ENCODE assay signal across 8 cellular contexts in genomic region chr11:61361686-61362541, GRCh38. TPM values are rescaled to one million over a fixed set of nuclear protein-coding genes. Genes with fewer than 3 reads are reported as not detected.
DNase-seq lines count a peak whose midpoint lies in the region; ATAC-seq and TF ChIP-seq lines count a peak whose summit lies in the region.

A gene with protein sequence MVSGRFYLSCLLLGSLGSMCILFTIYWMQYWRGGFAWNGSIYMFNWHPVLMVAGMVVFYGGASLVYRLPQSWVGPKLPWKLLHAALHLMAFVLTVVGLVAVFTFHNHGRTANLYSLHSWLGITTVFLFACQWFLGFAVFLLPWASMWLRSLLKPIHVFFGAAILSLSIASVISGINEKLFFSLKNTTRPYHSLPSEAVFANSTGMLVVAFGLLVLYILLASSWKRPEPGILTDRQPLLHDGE (minus strand): TSS chr11:61361882. CDS start chr11:61356713, 5,169 bp downstream.
Gene TMEM138 (plus strand): TSS chr11:61362374. CDS start chr11:61364391, 2,017 bp downstream.

- H3K4me3 ChIP-seq in endodermal cell (ENCODE audit: low read length), result peak within 1 kb of the TSS; percentile 98

- CTCF ChIA-PET in activated CD8-positive, alpha-beta memory T cell treated with anti-CD3 and anti-CD28 coated beads, Interleukin-2, amount 10 ng/mL, durations not matched to agents 7 days and 5 days (lab: Charles Lee), result interaction anchor here (0.7 to 16.7 kb wide), 13 partner anchors 10 to 84 kb away, joined by 3 to 180 read pairs (median 4); partner anchors contain the start of genes CPSF7, DDB1, SDHAF2 and TKFC

- peaks cover 40% of the 10 kb centered on the region for H3K4me1 Mint-ChIP-seq in activated CD8-positive, alpha-beta memory T cell treated with anti-CD3 and anti-CD28 coated beads, Interleukin-2, amount 10 ng/mL, durations not matched to agents 7 days and 5 days
- H3K4me1 Mint-ChIP-seq in endodermal cell, result peaks cover 6% of the 10 kb centered on the region

- H3K9me3 ChIP-seq in endodermal cell (ENCODE audit: control insufficient read depth, low read length), result no peaks in the 10 kb centered on the region

- ATAC-seq in GM19468 (IDR thresholded peaks at IDR 0.05; ENCODE audit: extremely low read depth, unreplicated experiment), result peak; percentile 57
- ATAC-seq in activated CD8-positive, alpha-beta memory T cell treated with anti-CD3 and anti-CD28 coated beads, Interleukin-2, amount 10 ng/mL, durations not matched to agents 7 days and 5 days, result peak; percentile 95

- H3K27me3 ChIP-seq in endodermal cell (ENCODE audit: control insufficient read depth, insufficient read depth, low read length, poor library complexity, severe bottlenecking), result no peaks in the 10 kb centered on the region

- 0 to 1% methylated on average over 25 to 65 of the region's 65 CpGs for WGBS in endodermal cell (ENCODE audit: insufficient coverage in 1 of 2, insufficient read length in 1 of 2), 2 experiments

- no peak for TF ChIP-seq CTCF in endodermal cell (conservative IDR thresholded peaks at IDR 0.05)

- H3K4me3 Mint-ChIP-seq in activated CD8-positive, alpha-beta memory T cell treated with anti-CD3 and anti-CD28 coated beads, Interleukin-2, amount 10 ng/mL, durations not matched to agents 7 days and 5 days, result peak within 1 kb of the TSS; percentile 99
- H3K4me3 Mint-ChIP-seq in endodermal cell, result peak within 1 kb of the TSS; percentile 81

- H3K9me3 Mint-ChIP-seq in activated CD8-positive, alpha-beta memory T cell treated with anti-CD3 and anti-CD28 coated beads, Interleukin-2, amount 10 ng/mL, durations not matched to agents 7 days and 5 days (ENCODE audit: low read depth), result no peaks in the 10 kb centered on the region
- no peaks in the 10 kb centered on the region for H3K9me3 Mint-ChIP-seq in endodermal cell

- H3K36me3 ChIP-seq in endodermal cell (ENCODE audit: control insufficient read depth, insufficient read depth, low read length), result peaks cover 34% of the 10 kb centered on the region

- no peaks in the 10 kb centered on the region for H3K27me3 Mint-ChIP-seq in activated CD8-positive, alpha-beta memory T cell treated with anti-CD3 and anti-CD28 coated beads, Interleukin-2, amount 10 ng/mL, durations not matched to agents 7 days and 5 days
- H3K27me3 Mint-ChIP-seq in endodermal cell (ENCODE audit: insufficient read depth), result no peaks in the 10 kb centered on the region

- H3K27ac ChIP-seq in endodermal cell (ENCODE audit: low read depth, low read length), result peak within 1 kb of the TSS; percentile 100

- peak; percentile 78 for DNase-seq in CMK (ENCODE audit: low read depth)
- DNase-seq in HT-29 (ENCODE audit: low spot score), result peak; percentile 98
- peak; percentile 94 for DNase-seq in NOMO-1 treated with dmso at 0.1 percent for 144 hours (lab: John Stamatoyannopoulos, UW; ENCODE audit: unreplicated experiment)
- DNase-seq in activated CD8-positive, alpha-beta memory T cell treated with anti-CD3 and anti-CD28 coated beads, Interleukin-2, amount 10 ng/mL, durations not matched to agents 7 days and 5 days, result peak; percentile 96
- peak; percentile 96 for DNase-seq in endodermal cell
- DNase-seq in mesenteric fat pad (ENCODE audit: low spot score), result peak; percentile 97
- peak; percentile 70 for DNase-seq in stimulated activated CD8-positive, alpha-beta memory T cell treated with anti-CD3 and anti-CD28 coated beads, Interleukin-15, amount 100 ng/mL, for 24 hours (ENCODE audit: low read depth)

- H3K4me1 ChIP-seq in endodermal cell (ENCODE audit: control insufficient read depth, insufficient read depth, low read length), result no peaks in the 10 kb centered on the region

- peaks cover 25% of the 10 kb centered on the region for H3K36me3 Mint-ChIP-seq in activated CD8-positive, alpha-beta memory T cell treated with anti-CD3 and anti-CD28 coated beads, Interleukin-2, amount 10 ng/mL, durations not matched to agents 7 days and 5 days
- peaks cover 29% of the 10 kb centered on the region for H3K36me3 Mint-ChIP-seq in endodermal cell (ENCODE audit: low read depth)

- H3K9ac ChIP-seq in endodermal cell (ENCODE audit: extremely low read depth, low read length, poor library complexity, severe bottlenecking), result peak within 1 kb of the TSS; percentile 99

- H3K27ac Mint-ChIP-seq in activated CD8-positive, alpha-beta memory T cell treated with anti-CD3 and anti-CD28 coated beads, Interleukin-2, amount 10 ng/mL, durations not matched to agents 7 days and 5 days, result peak within 1 kb of the TSS; percentile 98
- peak within 1 kb of the TSS; percentile 96 for H3K27ac Mint-ChIP-seq in endodermal cell

RNA-seq across cellular contexts. Expression of the first gene that starts in this region (rescaled TPM):
- 70.5 and 80.2 TPM in 2 replicates for total RNA-seq in HT-29 (2014; rRNA removed; shearing (Covaris generic))
- 10 to 100 TPM; 43.9 to 51.2 TPM for total RNA-seq in activated CD8-positive, alpha-beta memory T cell treated with anti-CD3 and anti-CD28 coated beads, Interleukin-2, amount 10 ng/mL, durations not matched to agents 7 days and 5 days
- total RNA-seq in endodermal cell, result 10 to 100 TPM; 17.3 to 22.8 TPM
- polyA plus RNA-seq in endodermal cell (2013, experiment 1 of 2), result 9.4 TPM
- polyA plus RNA-seq in endodermal cell (2013, experiment 2 of 2), result 10.8 TPM
- 34.4 TPM for total RNA-seq in mesenteric fat pad

RNA-seq across cellular contexts. Expression of gene TMEM138, which starts in this region (rescaled TPM):
- total RNA-seq in HT-29 (2014; rRNA removed; shearing (Covaris generic)), result 18.4 and 27.8 TPM in 2 replicates
- total RNA-seq in activated CD8-positive, alpha-beta memory T cell treated with anti-CD3 and anti-CD28 coated beads, Interleukin-2, amount 10 ng/mL, durations not matched to agents 7 days and 5 days, result 10 to 100 TPM; 48.3 to 60.6 TPM
- total RNA-seq in endodermal cell, result 10 to 100 TPM; 26.5 to 29.3 TPM
- 48.2 TPM for polyA plus RNA-seq in endodermal cell (2013, experiment 1 of 2)
- 44.3 TPM for polyA plus RNA-seq in endodermal cell (2013, experiment 2 of 2)
- total RNA-seq in mesenteric fat pad, result 68.2 TPM

Comparison
In these comparisons a context has a peak if more than half of its experiments do, and no peak if none do; other contexts are left out.
1. Peak in every context shown above with its lines: DNase-seq, ATAC-seq, H3K4me3 ChIP-seq and H3K27ac ChIP-seq.